2 cellular contexts compared by ENCODE assay signal in the genomic region with DNA sequence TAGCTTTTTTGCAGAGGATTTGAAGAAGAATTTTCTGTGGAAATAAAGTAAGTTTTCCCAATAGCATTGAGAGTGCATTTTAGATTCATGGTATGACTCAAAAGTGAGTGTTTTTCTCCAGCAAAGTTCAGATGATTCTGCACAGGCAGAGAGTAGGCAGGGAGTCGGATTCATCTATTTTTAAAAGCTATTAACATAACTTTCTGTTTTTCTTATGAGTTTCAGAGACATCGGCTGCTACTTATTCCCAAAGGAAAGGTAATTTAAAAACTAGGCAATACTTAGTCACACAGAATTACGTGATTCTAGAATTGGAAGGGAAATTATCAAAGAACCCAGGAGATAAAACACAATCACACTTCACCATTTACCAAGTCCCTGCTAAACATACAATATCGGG.
TF ChIP-seq lines count a peak whose summit lies in the region.

No MANE protein-coding gene starts in this region.

TF ChIP-seq in SK-N-SH, 30 proteins besides CTCF, POLR2A, EP300 and RAD21 (continued from another document):
- TF ChIP-seq, protein P1, sequence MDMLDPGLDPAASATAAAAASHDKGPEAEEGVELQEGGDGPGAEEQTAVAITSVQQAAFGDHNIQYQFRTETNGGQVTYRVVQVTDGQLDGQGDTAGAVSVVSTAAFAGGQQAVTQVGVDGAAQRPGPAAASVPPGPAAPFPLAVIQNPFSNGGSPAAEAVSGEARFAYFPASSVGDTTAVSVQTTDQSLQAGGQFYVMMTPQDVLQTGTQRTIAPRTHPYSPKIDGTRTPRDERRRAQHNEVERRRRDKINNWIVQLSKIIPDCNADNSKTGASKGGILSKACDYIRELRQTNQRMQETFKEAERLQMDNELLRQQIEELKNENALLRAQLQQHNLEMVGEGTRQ (IDR thresholded peaks at IDR 0.05; ENCODE audit: borderline replicate concordance, low read depth, low read length) = no peak
- TF ChIP-seq SIN3A (IDR thresholded peaks at IDR 0.05; ENCODE audit: borderline replicate concordance, low read depth, low read length) = no peak
- no peak for TF ChIP-seq FOXM1 (IDR thresholded peaks at IDR 0.05; ENCODE audit: low read depth)
- no peak for TF ChIP-seq EZH2phosphoT487 (IDR thresholded peaks at IDR 0.05; ENCODE audit: borderline replicate concordance, low read depth)
- no peak for TF ChIP-seq NFIC (IDR thresholded peaks at IDR 0.05; ENCODE audit: borderline replicate concordance)
- TF ChIP-seq, protein P2, sequence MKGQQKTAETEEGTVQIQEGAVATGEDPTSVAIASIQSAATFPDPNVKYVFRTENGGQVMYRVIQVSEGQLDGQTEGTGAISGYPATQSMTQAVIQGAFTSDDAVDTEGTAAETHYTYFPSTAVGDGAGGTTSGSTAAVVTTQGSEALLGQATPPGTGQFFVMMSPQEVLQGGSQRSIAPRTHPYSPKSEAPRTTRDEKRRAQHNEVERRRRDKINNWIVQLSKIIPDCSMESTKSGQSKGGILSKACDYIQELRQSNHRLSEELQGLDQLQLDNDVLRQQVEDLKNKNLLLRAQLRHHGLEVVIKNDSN (IDR thresholded peaks at IDR 0.05; ENCODE audit: borderline replicate concordance, low read depth) = no peak
- TF ChIP-seq, protein P3, sequence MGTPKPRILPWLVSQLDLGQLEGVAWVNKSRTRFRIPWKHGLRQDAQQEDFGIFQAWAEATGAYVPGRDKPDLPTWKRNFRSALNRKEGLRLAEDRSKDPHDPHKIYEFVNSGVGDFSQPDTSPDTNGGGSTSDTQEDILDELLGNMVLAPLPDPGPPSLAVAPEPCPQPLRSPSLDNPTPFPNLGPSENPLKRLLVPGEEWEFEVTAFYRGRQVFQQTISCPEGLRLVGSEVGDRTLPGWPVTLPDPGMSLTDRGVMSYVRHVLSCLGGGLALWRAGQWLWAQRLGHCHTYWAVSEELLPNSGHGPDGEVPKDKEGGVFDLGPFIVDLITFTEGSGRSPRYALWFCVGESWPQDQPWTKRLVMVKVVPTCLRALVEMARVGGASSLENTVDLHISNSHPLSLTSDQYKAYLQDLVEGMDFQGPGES (IDR thresholded peaks at IDR 0.05; ENCODE audit: low read depth, low read length) = no peak

TF ChIP-seq in SK-N-SH treated with all-trans-retinoic acid at 6 μM for 48 hours, 23 proteins besides CTCF, POLR2A, EP300 and RAD21 (continued from another document):
- TF ChIP-seq, protein P4, sequence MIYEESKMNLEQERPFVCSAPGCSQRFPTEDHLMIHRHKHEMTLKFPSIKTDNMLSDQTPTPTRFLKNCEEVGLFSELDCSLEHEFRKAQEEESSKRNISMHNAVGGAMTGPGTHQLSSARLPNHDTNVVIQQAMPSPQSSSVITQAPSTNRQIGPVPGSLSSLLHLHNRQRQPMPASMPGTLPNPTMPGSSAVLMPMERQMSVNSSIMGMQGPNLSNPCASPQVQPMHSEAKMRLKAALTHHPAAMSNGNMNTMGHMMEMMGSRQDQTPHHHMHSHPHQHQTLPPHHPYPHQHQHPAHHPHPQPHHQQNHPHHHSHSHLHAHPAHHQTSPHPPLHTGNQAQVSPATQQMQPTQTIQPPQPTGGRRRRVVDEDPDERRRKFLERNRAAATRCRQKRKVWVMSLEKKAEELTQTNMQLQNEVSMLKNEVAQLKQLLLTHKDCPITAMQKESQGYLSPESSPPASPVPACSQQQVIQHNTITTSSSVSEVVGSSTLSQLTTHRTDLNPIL (CRISPR knock-in tag; IDR thresholded peaks at IDR 0.05; ENCODE audit: low read depth) = no peak
- TF ChIP-seq ARNTL (CRISPR knock-in tag; IDR thresholded peaks at IDR 0.05; ENCODE audit: borderline replicate concordance, low read depth) (no peak), ZFP3 (CRISPR knock-in tag; IDR thresholded peaks at IDR 0.05) (no peak), TCF4 (CRISPR knock-in tag; IDR thresholded peaks at IDR 0.05; ENCODE audit: borderline replicate concordance) (no peak), ISL1 (CRISPR knock-in tag; IDR thresholded peaks at IDR 0.05) (no peak), ZNF8 (CRISPR knock-in tag; IDR thresholded peaks at IDR 0.05) (no peak), ZNF565 (CRISPR knock-in tag; conservative IDR thresholded peaks at IDR 0.05; ENCODE audit: low read depth) (no peak), SNAI2 (CRISPR knock-in tag; IDR thresholded peaks at IDR 0.05) (no peak), ZFP30 (CRISPR knock-in tag; IDR thresholded peaks at IDR 0.05) (no peak), TOX (CRISPR knock-in tag; IDR thresholded peaks at IDR 0.05; ENCODE audit: borderline replicate concordance) (no peak), PPARA (CRISPR knock-in tag; IDR thresholded peaks at IDR 0.05; ENCODE audit: borderline replicate concordance) (no peak), GLIS3 (CRISPR knock-in tag; IDR thresholded peaks at IDR 0.05) (no peak), OSR1 (CRISPR knock-in tag; IDR thresholded peaks at IDR 0.05) (no peak), CSDC2 (CRISPR knock-in tag; IDR thresholded peaks at IDR 0.05) (no peak)
- TF ChIP-seq, protein P5, sequence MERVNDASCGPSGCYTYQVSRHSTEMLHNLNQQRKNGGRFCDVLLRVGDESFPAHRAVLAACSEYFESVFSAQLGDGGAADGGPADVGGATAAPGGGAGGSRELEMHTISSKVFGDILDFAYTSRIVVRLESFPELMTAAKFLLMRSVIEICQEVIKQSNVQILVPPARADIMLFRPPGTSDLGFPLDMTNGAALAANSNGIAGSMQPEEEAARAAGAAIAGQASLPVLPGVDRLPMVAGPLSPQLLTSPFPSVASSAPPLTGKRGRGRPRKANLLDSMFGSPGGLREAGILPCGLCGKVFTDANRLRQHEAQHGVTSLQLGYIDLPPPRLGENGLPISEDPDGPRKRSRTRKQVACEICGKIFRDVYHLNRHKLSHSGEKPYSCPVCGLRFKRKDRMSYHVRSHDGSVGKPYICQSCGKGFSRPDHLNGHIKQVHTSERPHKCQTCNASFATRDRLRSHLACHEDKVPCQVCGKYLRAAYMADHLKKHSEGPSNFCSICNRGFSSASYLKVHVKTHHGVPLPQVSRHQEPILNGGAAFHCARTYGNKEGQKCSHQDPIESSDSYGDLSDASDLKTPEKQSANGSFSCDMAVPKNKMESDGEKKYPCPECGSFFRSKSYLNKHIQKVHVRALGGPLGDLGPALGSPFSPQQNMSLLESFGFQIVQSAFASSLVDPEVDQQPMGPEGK (CRISPR knock-in tag; IDR thresholded peaks at IDR 0.05; ENCODE audit: borderline replicate concordance) = no peak
- TF ChIP-seq, protein P6, sequence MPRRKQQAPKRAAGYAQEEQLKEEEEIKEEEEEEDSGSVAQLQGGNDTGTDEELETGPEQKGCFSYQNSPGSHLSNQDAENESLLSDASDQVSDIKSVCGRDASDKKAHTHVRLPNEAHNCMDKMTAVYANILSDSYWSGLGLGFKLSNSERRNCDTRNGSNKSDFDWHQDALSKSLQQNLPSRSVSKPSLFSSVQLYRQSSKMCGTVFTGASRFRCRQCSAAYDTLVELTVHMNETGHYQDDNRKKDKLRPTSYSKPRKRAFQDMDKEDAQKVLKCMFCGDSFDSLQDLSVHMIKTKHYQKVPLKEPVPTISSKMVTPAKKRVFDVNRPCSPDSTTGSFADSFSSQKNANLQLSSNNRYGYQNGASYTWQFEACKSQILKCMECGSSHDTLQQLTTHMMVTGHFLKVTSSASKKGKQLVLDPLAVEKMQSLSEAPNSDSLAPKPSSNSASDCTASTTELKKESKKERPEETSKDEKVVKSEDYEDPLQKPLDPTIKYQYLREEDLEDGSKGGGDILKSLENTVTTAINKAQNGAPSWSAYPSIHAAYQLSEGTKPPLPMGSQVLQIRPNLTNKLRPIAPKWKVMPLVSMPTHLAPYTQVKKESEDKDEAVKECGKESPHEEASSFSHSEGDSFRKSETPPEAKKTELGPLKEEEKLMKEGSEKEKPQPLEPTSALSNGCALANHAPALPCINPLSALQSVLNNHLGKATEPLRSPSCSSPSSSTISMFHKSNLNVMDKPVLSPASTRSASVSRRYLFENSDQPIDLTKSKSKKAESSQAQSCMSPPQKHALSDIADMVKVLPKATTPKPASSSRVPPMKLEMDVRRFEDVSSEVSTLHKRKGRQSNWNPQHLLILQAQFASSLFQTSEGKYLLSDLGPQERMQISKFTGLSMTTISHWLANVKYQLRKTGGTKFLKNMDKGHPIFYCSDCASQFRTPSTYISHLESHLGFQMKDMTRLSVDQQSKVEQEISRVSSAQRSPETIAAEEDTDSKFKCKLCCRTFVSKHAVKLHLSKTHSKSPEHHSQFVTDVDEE (CRISPR knock-in tag; IDR thresholded peaks at IDR 0.05) = no peak
